Comparison of ENCODE assay signal across 8 cellular contexts in the genomic region with DNA sequence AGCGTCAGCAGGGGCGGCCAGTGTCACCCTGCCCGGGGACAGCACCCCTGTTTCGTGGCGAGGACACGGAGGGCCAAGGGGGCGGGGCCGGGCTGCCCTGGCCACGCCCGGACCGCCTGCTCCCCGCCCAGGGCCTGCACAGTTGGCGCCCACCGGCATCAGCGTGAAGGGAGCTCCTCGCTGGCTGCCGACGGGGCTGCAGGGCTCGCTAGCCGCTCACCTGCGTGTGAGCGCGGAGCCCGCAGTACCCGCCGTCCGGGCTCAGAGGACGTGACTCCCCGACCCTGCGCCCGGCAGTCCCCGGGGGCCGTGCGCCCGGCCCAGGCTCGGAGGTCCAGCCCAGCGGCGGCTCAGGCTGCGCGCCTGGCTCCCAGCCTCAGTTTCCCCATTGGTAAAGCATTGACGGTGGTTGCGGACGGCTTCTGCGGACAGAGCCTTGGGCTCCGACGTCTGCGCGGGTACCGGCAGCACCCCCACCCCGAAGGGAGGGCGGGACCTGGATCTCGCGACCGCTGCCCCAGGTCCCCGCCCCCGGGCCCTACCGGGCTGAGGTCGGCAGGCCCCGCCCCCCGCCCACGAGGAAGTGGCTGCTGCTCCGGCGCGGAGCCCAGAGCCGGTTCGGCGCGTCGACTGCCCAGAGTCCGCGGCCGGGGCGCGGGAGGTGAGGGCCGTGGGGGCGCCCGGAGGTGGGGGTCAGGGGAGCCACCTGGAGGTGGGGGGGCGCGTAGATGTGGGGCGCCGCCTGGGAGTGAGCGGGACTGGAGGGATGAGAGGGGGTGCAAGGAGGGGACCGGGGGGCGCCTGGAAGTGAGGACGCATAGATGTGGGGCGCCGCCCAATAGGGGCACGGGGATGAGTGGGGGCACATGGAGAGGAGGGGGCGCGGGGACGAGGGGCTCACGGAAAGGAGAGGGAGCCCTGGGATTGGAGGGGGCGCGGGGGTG. TPM values are rescaled to one million over a fixed set of nuclear protein-coding genes. Genes with fewer than 3 reads are reported as not detected.
DNase-seq lines count a peak whose midpoint lies in the region; ATAC-seq and TF ChIP-seq lines count a peak whose summit lies in the region.

A gene (plus strand): TSS at position 610 of the 944 bp plus-strand sequence. CDS start 10,985 bp downstream, outside the sequence.

- TF ChIP-seq POLR2A in esophagus squamous epithelium (IDR thresholded peaks at IDR 0.05), result peak in 2 of 4 donors; percentile 47 to 66

- peaks cover 21% of the 10 kb centered on the region for H3K4me1 ChIP-seq in PC-9 (replicated peaks; ENCODE audit: insufficient read depth)
- peaks cover 12 to 82% (median 21%) of the 10 kb centered on the region in 3 donors for H3K4me1 ChIP-seq in esophagus squamous epithelium

- H3F3A ChIP-seq in PC-9 (ENCODE audit: insufficient read depth, low read depth), result peaks cover 51% of the 10 kb centered on the region

- TF ChIP-seq CTCF in CD4-positive, alpha-beta T cell (IDR thresholded peaks at IDR 0.05), result no peak
- TF ChIP-seq CTCF in PC-9 (conservative IDR thresholded peaks at IDR 0.05) (no peak), esophagus squamous epithelium (IDR thresholded peaks at IDR 0.05) (no peak)

- H3K4me1 Mint-ChIP-seq in CD4-positive, alpha-beta T cell (ENCODE audit: low read depth), result peaks cover 27% of the 10 kb centered on the region
- peaks cover 37% of the 10 kb centered on the region for H3K4me1 Mint-ChIP-seq in activated T-cell treated with anti-CD3 and anti-CD28 coated beads, Interleukin-2, amount 50 U/mL, for 24 hours (ENCODE audit: low read depth)
- peaks cover 15 to 48% (median 47%) of the 10 kb centered on the region in 4 donors for H3K4me1 Mint-ChIP-seq in naive thymus-derived CD8-positive, alpha-beta T cell

- H3K27ac ChIP-seq in CD4-positive, alpha-beta T cell (ENCODE audit: low read depth, low read length), result peak within 1 kb of the TSS; percentile 94
- H3K27ac ChIP-seq in PC-9 (no peak within 1 kb of the TSS), esophagus squamous epithelium (peak within 1 kb of the TSS; percentile 83 to 94 (median 89))

- H3K9me2 ChIP-seq in PC-9 (ENCODE audit: insufficient read depth), result no peaks in the 10 kb centered on the region

- H3K27me3 Mint-ChIP-seq in CD4-positive, alpha-beta T cell, result no peaks in the 10 kb centered on the region
- no peaks in the 10 kb centered on the region for H3K27me3 Mint-ChIP-seq in activated T-cell treated with anti-CD3 and anti-CD28 coated beads, Interleukin-2, amount 50 U/mL, for 24 hours
- H3K27me3 Mint-ChIP-seq in naive thymus-derived CD8-positive, alpha-beta T cell, result no peaks in the 10 kb centered on the region

- 0 to 2% methylated on average over 6 to 8 of the region's 94 CpGs for WGBS in esophagus squamous epithelium, 2 donors

- intact Hi-C loops in CD4-positive, alpha-beta T cell (cut with DNase I, micrococcal nuclease), result loop anchor here in 1 of 2 experiments (1.0 to 2.0 kb wide), 2 partner anchors 18 to 34 kb away; a partner anchor contains a TSS
- intact Hi-C loops in PC-9 (cut with micrococcal nuclease; ENCODE audit: unreplicated experiment), result loop anchor here (2.0 to 10.0 kb wide), 3 partner anchors 34 to 708 kb away; a partner anchor contains a TSS
- intact Hi-C loops in esophagus squamous epithelium (cut with DNase I), result no loop called here

- H3K36me3 Mint-ChIP-seq in CD4-positive, alpha-beta T cell (ENCODE audit: low read depth), result peaks cover 29% of the 10 kb centered on the region
- H3K36me3 Mint-ChIP-seq in activated T-cell treated with anti-CD3 and anti-CD28 coated beads, Interleukin-2, amount 50 U/mL, for 24 hours (ENCODE audit: low read depth), result peaks cover 43% of the 10 kb centered on the region
- peaks cover 0 to 30% (median 6%) of the 10 kb centered on the region in 3 donors for H3K36me3 Mint-ChIP-seq in naive thymus-derived CD8-positive, alpha-beta T cell

- peak; percentile 51 for ATAC-seq in CD4-positive, alpha-beta T cell (ENCODE audit: poor library complexity)
- ATAC-seq in HG03342 (IDR thresholded peaks at IDR 0.05; ENCODE audit: unreplicated experiment), result peak; percentile 53
- ATAC-seq in naive thymus-derived CD8-positive, alpha-beta T cell, result peak; percentile 51 to 59

- POLR2A ChIA-PET in CD4-positive, alpha-beta T cell (lab: Charles Lee), result interaction anchor here (0.6 to 4.8 kb wide), 7 partner anchors 9 to 727 kb away, joined by 3 to 37 read pairs (median 4); a partner anchor contains a TSS
- POLR2A ChIA-PET in PC-9 (lab: Charles Lee; ENCODE audit: unreplicated experiment), result interaction anchor here (0.7 kb wide), 1 partner anchor 100 kb away, joined by 4 read pairs; no protein-coding TSS in a partner anchor
- POLR2A ChIA-PET in naive thymus-derived CD8-positive, alpha-beta T cell (lab: Charles Lee), result interaction anchor here (0.5 to 9.9 kb wide), 15 partner anchors 8 to 774 kb away, joined by 3 to 102 read pairs (median 5); a partner anchor contains a TSS

- H3K4me3 Mint-ChIP-seq in CD4-positive, alpha-beta T cell, result peak within 1 kb of the TSS; percentile 93
- peak within 1 kb of the TSS; percentile 84 for H3K4me3 Mint-ChIP-seq in activated T-cell treated with anti-CD3 and anti-CD28 coated beads, Interleukin-2, amount 50 U/mL, for 24 hours
- peak within 1 kb of the TSS; percentile 79 to 91 (median 87) for H3K4me3 Mint-ChIP-seq in naive thymus-derived CD8-positive, alpha-beta T cell

- H3K4me3 ChIP-seq in PC-9 (peak within 1 kb of the TSS; percentile 63), esophagus squamous epithelium (peak within 1 kb of the TSS; percentile 61 to 97 (median 80))

- no TSS peak for BruUV-seq in PC-9 (replicated peaks; lab: Mats Ljungman, UMichigan)

- DNase-seq in CD4-positive, alpha-beta T cell, result peak; percentile 63 to 87 (median 80)
- DNase-seq in GM19238 (ENCODE audit: insufficient read length, low spot score) (peak; percentile 94), PC-9 (peak; percentile 57 to 82), esophagus squamous epithelium (lab: John Stamatoyannopoulos, UW) (peak; percentile 39)
- DNase-seq in activated T-cell treated with anti-CD3 and anti-CD28 coated beads, Interleukin-2, amount 50 U/mL, for 24 hours, result peak; percentile 90
- peak; percentile 78 to 91 (median 81) for DNase-seq in naive thymus-derived CD8-positive, alpha-beta T cell
- DNase-seq in stimulated activated naive CD4-positive, alpha-beta T cell treated with Interleukin-2 at 50 U/mL for 16 hours (lab: John Stamatoyannopoulos, UW), result peak; percentile 90

- no peaks in the 10 kb centered on the region for H3K9me3 ChIP-seq in CD4-positive, alpha-beta T cell (ENCODE audit: control insufficient read depth, low read length)
- no peaks in the 10 kb centered on the region for H3K9me3 ChIP-seq in PC-9 (ENCODE audit: insufficient read depth, low read depth)
- H3K9me3 ChIP-seq in esophagus squamous epithelium, result no peaks in the 10 kb centered on the region

- peaks cover 13% of the 10 kb centered on the region for H4K20me1 ChIP-seq in PC-9 (ENCODE audit: insufficient read depth)

- peak within 1 kb of the TSS; percentile 95 for H3K27ac Mint-ChIP-seq in CD4-positive, alpha-beta T cell
- H3K27ac Mint-ChIP-seq in activated T-cell treated with anti-CD3 and anti-CD28 coated beads, Interleukin-2, amount 50 U/mL, for 24 hours, result peak within 1 kb of the TSS; percentile 92
- peak within 1 kb of the TSS; percentile 87 to 99 (median 98) for H3K27ac Mint-ChIP-seq in naive thymus-derived CD8-positive, alpha-beta T cell

- H3K36me3 ChIP-seq in PC-9 (ENCODE audit: low read depth) (no peaks in the 10 kb centered on the region), esophagus squamous epithelium (peaks cover 0 to 12% (median 0%) of the 10 kb centered on the region in 3 donors)

- no peaks in the 10 kb centered on the region for H3K9me3 Mint-ChIP-seq in CD4-positive, alpha-beta T cell
- H3K9me3 Mint-ChIP-seq in activated T-cell treated with anti-CD3 and anti-CD28 coated beads, Interleukin-2, amount 50 U/mL, for 24 hours, result no peaks in the 10 kb centered on the region
- H3K9me3 Mint-ChIP-seq in naive thymus-derived CD8-positive, alpha-beta T cell, result no peaks in the 10 kb centered on the region

- H3K27me3 ChIP-seq in CD4-positive, alpha-beta T cell (ENCODE audit: control insufficient read depth, insufficient read depth, low read length), result no peaks in the 10 kb centered on the region
- H3K27me3 ChIP-seq in PC-9 (ENCODE audit: insufficient read depth, low read depth) (no peaks in the 10 kb centered on the region), esophagus squamous epithelium (no peaks in the 10 kb centered on the region)

- H3K79me2 ChIP-seq in PC-9 (ENCODE audit: low read depth), result peaks cover 29% of the 10 kb centered on the region

- CTCF ChIA-PET in CD4-positive, alpha-beta T cell (lab: Charles Lee), result interaction anchor here (0.6 to 2.2 kb wide), 4 partner anchors 9 to 647 kb away, joined by 3 to 7 read pairs (median 4); a partner anchor contains a TSS
- CTCF ChIA-PET in PC-9 (lab: Charles Lee), result interaction anchor here (0.6 to 0.7 kb wide), 2 partner anchors 19 to 274 kb away, joined by 3 to 6 read pairs; no protein-coding TSS in a partner anchor

- peak within 1 kb of the TSS; percentile 76 for H3K4me2 ChIP-seq in PC-9

- H2AFZ ChIP-seq in PC-9, result peak within 1 kb of the TSS; percentile 81

RNA-seq across cellular contexts. Expression of the gene that starts here (rescaled TPM):
- 10 to 100 TPM; 58.8 to 66.6 TPM for total RNA-seq in CD4-positive, alpha-beta T cell
- total RNA-seq in PC-9 (2021) (276 and 289 TPM in 2 replicates), esophagus squamous epithelium (100 to 1,000 TPM in 3 of 4 donors, 10 to 100 TPM in 1; 27.9 to 166 (median 128) TPM)
- total RNA-seq in naive thymus-derived CD8-positive, alpha-beta T cell, result 100 to 1,000 TPM; 165 to 170 TPM
- 100 to 1,000 TPM; 597 to 712 (median 662) TPM for polyA plus RNA-seq in naive thymus-derived CD8-positive, alpha-beta T cell

Comparison
In these comparisons a context has a peak if more than half of its experiments do, and no peak if none do; other contexts are left out.
1. DNase-seq: peak in every context shown above with its lines; median percentile 94 in GM19238; 90 in activated T-cell treated with anti-CD3 and anti-CD28 coated beads, Interleukin-2, amount 50 U/mL, for 24 hours; 90 in stimulated activated naive CD4-positive, alpha-beta T cell treated with Interleukin-2 at 50 U/mL for 16 hours; 81 in naive thymus-derived CD8-positive, alpha-beta T cell; 80 in CD4-positive, alpha-beta T cell; 70 in PC-9; 39 in esophagus squamous epithelium.